Comparison of ENCODE assay signal across 1 cellular context in genomic region chr14:99381688-99382060, GRCh38.
TF ChIP-seq lines count a peak whose summit lies in the region.

No MANE protein-coding gene starts in this region.

TF ChIP-seq in SK-N-SH treated with all-trans-retinoic acid at 6 μM for 48 hours, 23 proteins besides CTCF, POLR2A, EP300 and RAD21 (continued from another document):
- TF ChIP-seq BACH2 (CRISPR knock-in tag; IDR thresholded peaks at IDR 0.05; ENCODE audit: borderline replicate concordance) = no peak
